In genomic region chr20:64041781-64042771, GRCh38 we compare ENCODE assay signal across 1 cellular context.
TF ChIP-seq lines count a peak whose summit lies in the region.

No MANE protein-coding gene starts in this region.

TF ChIP-seq in HepG2, 621 proteins besides CTCF, POLR2A, EP300 and RAD21 (continued from another document and continues in another):
- peak; percentile 79 for TF ChIP-seq ZNF639 (CRISPR knock-in tag; conservative IDR thresholded peaks at IDR 0.05)
- no peak for TF ChIP-seq SP1 (IDR thresholded peaks at IDR 0.05)
- peak; percentile 36; the same call in 1 of the 2 replicates for TF ChIP-seq SP1 (CRISPR knock-in tag; IDR thresholded peaks at IDR 0.05)
- TF ChIP-seq TEAD3 (CRISPR knock-in tag; optimal IDR thresholded peaks at IDR 0.05; ENCODE audit: borderline replicate concordance) = no peak
- TF ChIP-seq TCF12 (IDR thresholded peaks at IDR 0.05) = no peak
- peak; percentile 72; the same call in 1 of the 2 replicates for TF ChIP-seq TCF12 (CRISPR knock-in tag; IDR thresholded peaks at IDR 0.05)
- TF ChIP-seq NFATC3 (CRISPR knock-in tag; IDR thresholded peaks at IDR 0.05) = no peak
- TF ChIP-seq POLR2AphosphoS5 (IDR thresholded peaks at IDR 0.05; ENCODE audit: low read depth, low read length) = peak; percentile 49
- peak; percentile 11; the same call in 1 of the 2 replicates for TF ChIP-seq RARA (CRISPR knock-in tag; IDR thresholded peaks at IDR 0.05)
- TF ChIP-seq RFX5 (IDR thresholded peaks at IDR 0.05; ENCODE audit: low read depth, low read length) = no peak
- no peak for TF ChIP-seq NCOR1 (IDR thresholded peaks at IDR 0.05; ENCODE audit: borderline replicate concordance, low read length)
- TF ChIP-seq MED1 (CRISPR knock-in tag; IDR thresholded peaks at IDR 0.05) = peak; percentile 32; the same call in 1 of the 2 replicates
- no peak for TF ChIP-seq ZNF562 (CRISPR knock-in tag; IDR thresholded peaks at IDR 0.05; ENCODE audit: borderline replicate concordance)
- TF ChIP-seq ZNF761 (CRISPR knock-in tag; conservative IDR thresholded peaks at IDR 0.05) = peak; percentile 79; the same call in 1 of the 2 replicates
- no peak for TF ChIP-seq TBL1XR1 (IDR thresholded peaks at IDR 0.05; ENCODE audit: borderline replicate concordance, low read length, partially characterized antibody)
- no peak for TF ChIP-seq SMYD3 (CRISPR knock-in tag; IDR thresholded peaks at IDR 0.05)
- no peak for TF ChIP-seq E2F1 (CRISPR knock-in tag; IDR thresholded peaks at IDR 0.05)
- TF ChIP-seq ZNF180 (CRISPR knock-in tag; IDR thresholded peaks at IDR 0.05; ENCODE audit: borderline replicate concordance, low read depth) = no peak
- no peak for TF ChIP-seq ZBTB39 (CRISPR knock-in tag; IDR thresholded peaks at IDR 0.05)
- TF ChIP-seq CSRNP1 (CRISPR knock-in tag; IDR thresholded peaks at IDR 0.05) = no peak
- TF ChIP-seq BCL6 (CRISPR knock-in tag; IDR thresholded peaks at IDR 0.05) = 0 out of 2 replicates have a peak, but pooled peaks have one; percentile 35
- no peak for TF ChIP-seq ZNF737 (CRISPR knock-in tag; IDR thresholded peaks at IDR 0.05; ENCODE audit: borderline replicate concordance)
- TF ChIP-seq SRF (IDR thresholded peaks at IDR 0.05; ENCODE audit: low read depth, low read length) = no peak
- no peak for TF ChIP-seq SIX1 (CRISPR knock-in tag; IDR thresholded peaks at IDR 0.05; ENCODE audit: borderline replicate concordance)
- no peak for TF ChIP-seq PRDM15 (CRISPR knock-in tag; IDR thresholded peaks at IDR 0.05)
- TF ChIP-seq ISL2 (CRISPR knock-in tag; IDR thresholded peaks at IDR 0.05) = peak; percentile 44; the same call in 1 of the 2 replicates
- TF ChIP-seq ZNF224 (CRISPR knock-in tag; IDR thresholded peaks at IDR 0.05) = peak; percentile 89; the same call in 1 of the 2 replicates
- peak; percentile 64; the same call in 1 of the 2 replicates for TF ChIP-seq THRA (CRISPR knock-in tag; IDR thresholded peaks at IDR 0.05; ENCODE audit: borderline replicate concordance)
- TF ChIP-seq POLR2G (IDR thresholded peaks at IDR 0.05; ENCODE audit: low read depth, low read length) = peak; percentile 88
- TF ChIP-seq ZNF10 (CRISPR knock-in tag; IDR thresholded peaks at IDR 0.05; ENCODE audit: borderline replicate concordance, low read depth) = peak; percentile 58; the same call in 1 of the 2 replicates
- no peak for TF ChIP-seq ZNF570 (CRISPR knock-in tag; IDR thresholded peaks at IDR 0.05; ENCODE audit: borderline replicate concordance)
- TF ChIP-seq ETV6 (CRISPR knock-in tag; conservative IDR thresholded peaks at IDR 0.05) = peak; percentile 50
- TF ChIP-seq MAFK (conservative IDR thresholded peaks at IDR 0.05 in 1 of 2, IDR thresholded peaks at IDR 0.05 in 1 of 2; ENCODE audit: low read length in 2 of 2) = no peak
- no peak for TF ChIP-seq TERF1 (CRISPR knock-in tag; IDR thresholded peaks at IDR 0.05)
- 0 out of 2 replicates have a peak, but pooled peaks have one; percentile 56 for TF ChIP-seq ZNF615 (CRISPR knock-in tag; IDR thresholded peaks at IDR 0.05; ENCODE audit: borderline replicate concordance)
- no peak for TF ChIP-seq PHF5A (CRISPR knock-in tag; IDR thresholded peaks at IDR 0.05; ENCODE audit: low read depth, unreplicated experiment)
- TF ChIP-seq ZNF335 (CRISPR knock-in tag; IDR thresholded peaks at IDR 0.05) = no peak
- TF ChIP-seq KLF13 (CRISPR knock-in tag; IDR thresholded peaks at IDR 0.05) = 0 out of 2 replicates have a peak, but pooled peaks have one; percentile 38
- TF ChIP-seq ARID5B (CRISPR knock-in tag; IDR thresholded peaks at IDR 0.05) = peak; percentile 17; the same call in 1 of the 2 replicates
- no peak for TF ChIP-seq MAFG (CRISPR knock-in tag; IDR thresholded peaks at IDR 0.05)
- no peak for TF ChIP-seq THAP9 (CRISPR knock-in tag; IDR thresholded peaks at IDR 0.05; ENCODE audit: borderline replicate concordance)
